Comparison of ENCODE assay signal across 11 cellular contexts in genomic region chr1:220655509-220655908, GRCh38. TPM values are rescaled to one million over a fixed set of nuclear protein-coding genes. Genes with fewer than 3 reads are reported as not detected.
DNase-seq lines count a peak whose midpoint lies in the region; ATAC-seq, FAIRE-seq and TF ChIP-seq lines count a peak whose summit lies in the region.
"Had no signal": no experiment of that assay in that cellular context is flagged by ENCODE, and none has a peak within 500 bp of the region (broad histone marks: within the 10 kb centered on the region; RNA-seq: fewer than 3 reads in every experiment).

No MANE protein-coding gene starts in this region.

- POLR2A ChIA-PET in K562 (lab: Yijun Ruan, JAX), result no interaction called here

- TF ChIP-seq RAD21 in K562 (CRISPR knock-in tag; conservative IDR thresholded peaks at IDR 0.05 in 1 of 2, IDR thresholded peaks at IDR 0.05 in 1 of 2), result no peak

- H4K20me1 ChIP-seq in K562 (replicated peaks; ENCODE audit: control insufficient read depth, insufficient read depth, low read length), result no peaks in the 10 kb centered on the region

- no peak overlapping the region for H3K9ac ChIP-seq in K562 (ENCODE audit: insufficient read depth in 1 of 2, low read depth in 2 of 2, low read length in 2 of 2)

- TF ChIP-seq POLR2A in K562 (conservative IDR thresholded peaks at IDR 0.05), result no peak
- no peak for TF ChIP-seq POLR2A in breast epithelium (IDR thresholded peaks at IDR 0.05)

- WGBS in K562 (ENCODE audit: insufficient coverage, low coverage, missing lambda C conversion rate), result 8% methylated on average over 1 of the region's 1 CpG

- no peaks in the 10 kb centered on the region for H3K36me3 ChIP-seq in K562 (ENCODE audit: control insufficient read depth, insufficient read depth, low read length)
- no peaks in the 10 kb centered on the region for H3K36me3 ChIP-seq in breast epithelium

- intact Hi-C loops in K562 (cut with micrococcal nuclease), result no loop called here
- intact Hi-C loops in breast epithelium (cut with DNase I; ENCODE audit: low total_unique reads), result no loop called here

- TF ChIP-seq EP300 in K562 (IDR thresholded peaks at IDR 0.05; ENCODE audit: low read length), result no peak

- no peak overlapping the region for H2AFZ ChIP-seq in K562 (ENCODE audit: low read depth, low read length)

- no peak for TF ChIP-seq CTCF in K562 (IDR thresholded peaks at IDR 0.05 in 2 of 3, conservative IDR thresholded peaks at IDR 0.05 in 1 of 3; ENCODE audit: insufficient read depth in 2 of 3, low read depth in 1 of 3, low read length in 3 of 3)
- no peak for TF ChIP-seq CTCF in breast epithelium (IDR thresholded peaks at IDR 0.05)

- H3K27me3 ChIP-seq in K562 (ENCODE audit: control insufficient read depth in 2 of 2, insufficient read depth in 2 of 2, low read length in 2 of 2) (no peaks in the 10 kb centered on the region), breast epithelium (no peaks in the 10 kb centered on the region)

- ATAC-seq in GM18867 (IDR thresholded peaks at IDR 0.05; ENCODE audit: unreplicated experiment) (peak; percentile 98), GM21528 (IDR thresholded peaks at IDR 0.05; ENCODE audit: low FRiP score, unreplicated experiment) (peak; percentile 97), HG03135 (IDR thresholded peaks at IDR 0.05; ENCODE audit: unreplicated experiment) (peak; percentile 94), K562 (peak; percentile 25; the same call in 2 of the 3 replicates)

- FAIRE-seq in K562 (lab: Jason Lieb, UNC), result no peak
- FAIRE-seq: H1 had no signal

- no peak overlapping the region for H3K4me2 ChIP-seq in K562 (ENCODE audit: insufficient read depth, low read length)

- no peak overlapping the region for H3K4me3 ChIP-seq in K562
- no peak overlapping the region for H3K4me3 ChIP-seq in breast epithelium

- CTCF ChIA-PET in K562 (lab: Yijun Ruan, JAX; ENCODE audit: low intra/inter-chr PET ratio), result no interaction called here

- no peaks in the 10 kb centered on the region for H3K4me1 ChIP-seq in K562 (replicated peaks in 1 of 2; ENCODE audit: control insufficient read depth in 2 of 2, insufficient read depth in 2 of 2, low read length in 2 of 2)
- H3K4me1 ChIP-seq in breast epithelium, result no peaks in the 10 kb centered on the region

- no peaks in the 10 kb centered on the region for H3K9me1 ChIP-seq in K562 (ENCODE audit: control insufficient read depth, insufficient read depth, low read length)

- in situ Hi-C loops in K562 (cut with MboI), result no loop called here

- H3K9me3 ChIP-seq in K562 (replicated peaks; ENCODE audit: control insufficient read depth, insufficient read depth, low read depth, low read length) (no peaks in the 10 kb centered on the region), breast epithelium (no peaks in the 10 kb centered on the region)

- BruUV-seq in K562 (replicated peaks; lab: Mats Ljungman, UMichigan), result no TSS peak

- no peak for DNase-seq in K562 (ENCODE audit: extremely low read depth in 1 of 4, low spot score in 3 of 4)
- no peak for DNase-seq in GOT3 (lab: John Stamatoyannopoulos, UW)
- no peak for DNase-seq in stimulated activated CD4-positive, alpha-beta T cell treated with anti-CD3 and anti-CD28 coated beads, Interleukin-12 subunit alpha, Interleukin-12 subunit beta, amount 100 ng/mL, for 4 hours
- DNase-seq in NCI-H345 treated with DMSO at 0.1 percent for 48 hours (lab: John Stamatoyannopoulos, UW; ENCODE audit: unreplicated experiment), result no peak
- DNase-seq in breast epithelium (ENCODE audit: low spot score in 2 of 2), result no peak
- DNase-seq: activated B cell treated with CpG ODN at 0.5 μM for 24 hours; effector CD8-positive, alpha-beta T cell had no signal

- no peaks in the 10 kb centered on the region for H3K79me2 ChIP-seq in K562 (ENCODE audit: control insufficient read depth, insufficient read depth, low read length)

- H3K27ac ChIP-seq in K562 (ENCODE audit: extremely low read depth, low read depth, low read length) (no peak overlapping the region), breast epithelium (no peak overlapping the region)

TF ChIP-seq in K562, 482 proteins besides CTCF, POLR2A, EP300 and RAD21:
- TF ChIP-seq ZNF23 (CRISPR knock-in tag; IDR thresholded peaks at IDR 0.05) (no peak), SETDB1 (IDR thresholded peaks at IDR 0.05; ENCODE audit: low read length) (no peak), SMARCA4 (IDR thresholded peaks at IDR 0.05) (no peak), ZNF583 (CRISPR knock-in tag; IDR thresholded peaks at IDR 0.05) (no peak), SMAD1 (IDR thresholded peaks at IDR 0.05; ENCODE audit: low read depth, low read length, partially characterized antibody) (no peak), MAFF (IDR thresholded peaks at IDR 0.05; ENCODE audit: low read length) (no peak)
TF ChIP-seq in K562: peak in this region for 0.

RNA-seq across cellular contexts. Expression of gene C1orf115, which starts 34.7 kb away (rescaled TPM):
- not detected in 2 replicates for total RNA-seq in K562 (2011; cell fraction: chromatin; rRNA removed; ENCODE audit: low replicate concordance)
- not detected in 2 replicates for total RNA-seq in K562 (2011; cell fraction: nucleolus; rRNA removed)
- not detected in 2 replicates for total RNA-seq in K562 (2011; cell fraction: nucleoplasm; rRNA removed)
- not detected in 2 replicates for total RNA-seq in K562 (2014; rRNA removed)
- not detected in 2 replicates for total RNA-seq in K562 (2014; rRNA removed; fragmentation: Illumina TruSeq; extraction: Trizol)
- total RNA-seq in K562 (2015; rRNA removed; fragmentation: Illumina TruSeq; extraction: Trizol), result not detected in 2 replicates
- 0.09 TPM in 1 of 2 replicates, not detected in the other for total RNA-seq in K562 (2021)
- polyA plus RNA-seq in K562 (2011; rRNA removed), result not detected in 2 replicates
- polyA plus RNA-seq in K562 (2011; cell fraction: cytosol; rRNA removed), result not detected in 2 replicates
- polyA plus RNA-seq in K562 (2011; cell fraction: nucleus; rRNA removed), result not detected in 2 replicates
- not detected in 2 replicates for polyA plus RNA-seq in K562 (2012)
- polyA plus RNA-seq in K562 (2014; fragmentation: Illumina TruSeq; extraction: Trizol), result not detected in 2 replicates
- not detected for polyA plus RNA-seq in K562 (2014; fragmentation: Nextera tagmentation; extraction: Ambion mirVana)
- not detected in 2 replicates for polyA plus RNA-seq in K562 (2014; rRNA removed)
- not detected in 2 replicates for polyA minus RNA-seq in K562 (2011; rRNA and poly(A)+ RNA removed)
- polyA minus RNA-seq in K562 (2011; cell fraction: cytosol; rRNA and poly(A)+ RNA removed), result not detected in 2 replicates
- polyA minus RNA-seq in K562 (2011; cell fraction: nucleus; rRNA and poly(A)+ RNA removed), result not detected in 2 replicates
- total RNA-seq in breast epithelium, result 10 to 100 TPM; 29.3 to 44.6 (median 38.1) TPM

Comparison
In these comparisons a context has a peak if more than half of its experiments do, and no peak if none do; other contexts are left out.
1. ATAC-seq: peak in every context shown above with its lines; median percentile 98 in GM18867; 97 in GM21528; 94 in HG03135; 25 in K562.
2. RNA of gene C1orf115, which starts 34.7 kb away (total RNA-seq): 29.3 to 44.6 TPM in breast epithelium; 0.09 TPM in K562; every median in the first group is over 10 times any median in the second.